ENCODE assay signal across 25 cellular contexts in the genomic region with DNA sequence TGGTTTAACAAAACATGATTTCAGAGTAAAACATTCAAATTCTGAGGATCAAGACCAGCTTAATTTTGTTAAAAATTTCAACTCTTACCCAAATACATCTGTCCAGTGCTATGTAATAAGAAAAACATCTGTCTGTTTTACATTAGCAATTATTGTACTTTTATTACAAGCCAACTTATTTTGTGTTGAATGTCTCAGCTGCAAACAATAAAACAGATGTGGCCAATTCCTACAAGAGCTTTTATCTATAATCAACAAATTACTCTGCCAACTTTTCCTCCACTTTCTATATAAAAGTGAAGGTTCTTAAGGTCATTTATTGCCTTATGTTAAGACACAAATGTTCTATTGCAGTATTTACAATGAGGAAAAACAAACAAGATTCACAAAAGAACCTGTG.
"Had no signal": no experiment of that assay in that cellular context is flagged by ENCODE, and none has a peak within 500 bp of the region (broad histone marks: within the 10 kb centered on the region; RNA-seq: fewer than 3 reads in every experiment).

No MANE protein-coding gene starts in this region.

- DNase-seq: activated B cell treated with CpG ODN at 0.5 μM for 24 hours; activated CD4-positive, alpha-beta T cell treated with anti-CD3 and anti-CD28 coated beads for 36 hours; activated CD8-positive, alpha-beta memory T cell treated with anti-CD3 and anti-CD28 coated beads, Interleukin-2, amount 10 ng/mL, durations not matched to agents 7 days and 5 days; activated CD8-positive, alpha-beta T cell treated with anti-CD3 and anti-CD28 coated beads, Interleukin-2, amount 10 ng/mL, durations not matched to agents 7 days and 5 days; activated naive CD8-positive, alpha-beta T cell treated with anti-CD3 and anti-CD28 coated beads, Interleukin-2, amount 50 U/mL, for 24 hours; activated T-cell treated with anti-CD3 and anti-CD28 coated beads, Interleukin-2, amount 50 U/mL, for 48 hours; anterior cingulate cortex; body of pancreas; effector CD8-positive, alpha-beta T cell; head of caudate nucleus; hippocampal formation; left cardiac atrium; left ventricle myocardium superior; naive thymus-derived CD4-positive, alpha-beta T cell; nucleus accumbens; psoas muscle; sigmoid colon; small intestine; stimulated activated CD4-positive, alpha-beta T cell treated with anti-CD3 and anti-CD28 coated beads, Interleukin-4, amount 100 ng/mL, for 24 hours; T-helper 1 cell had no signal

- H3K9me3 ChIP-seq: body of pancreas, psoas muscle, sigmoid colon, tibial nerve had no signal

- H3K27me3 ChIP-seq: body of pancreas, sigmoid colon, tibial nerve had no signal

- FAIRE-seq: colon, keratinocyte, small intestine had no signal

- ATAC-seq: activated CD4-positive, alpha-beta T cell treated with anti-CD3 and anti-CD28 coated beads for 36 hours; activated CD8-positive, alpha-beta memory T cell treated with anti-CD3 and anti-CD28 coated beads, Interleukin-2, amount 10 ng/mL, durations not matched to agents 7 days and 5 days; activated CD8-positive, alpha-beta T cell treated with anti-CD3 and anti-CD28 coated beads, Interleukin-2, amount 10 ng/mL, durations not matched to agents 7 days and 5 days; activated naive CD8-positive, alpha-beta T cell treated with anti-CD3 and anti-CD28 coated beads, Interleukin-2, amount 50 U/mL, for 24 hours; body of pancreas; left cardiac atrium; left ventricle myocardium superior; naive thymus-derived CD4-positive, alpha-beta T cell; psoas muscle; stimulated activated effector memory CD8-positive, alpha-beta T cell treated with anti-CD3 and anti-CD28 coated beads, Interleukin-12 subunit alpha, Interleukin-12 subunit beta, amount 100 ng/mL, for 72 hours had no signal

- H2AFZ ChIP-seq: parathyroid adenoma had no signal

- H3K9ac ChIP-seq: parathyroid adenoma had no signal

- H3K27ac ChIP-seq: body of pancreas, parathyroid adenoma, psoas muscle, tibial nerve had no signal

- H3K4me1 ChIP-seq: body of pancreas, parathyroid adenoma, psoas muscle had no signal

- H3K4me3 ChIP-seq: body of pancreas, psoas muscle, sigmoid colon, tibial nerve had no signal

- H3K36me3 ChIP-seq: sigmoid colon had no signal

- H3K79me2 ChIP-seq: parathyroid adenoma had no signal
